In genomic region chr12:52584156-52584682, GRCh38 we compare ENCODE assay signal across 18 cellular contexts. TPM values are rescaled to one million over a fixed set of nuclear protein-coding genes. Genes with fewer than 3 reads are reported as not detected.
DNase-seq lines count a peak whose midpoint lies in the region; ATAC-seq, FAIRE-seq and TF ChIP-seq lines count a peak whose summit lies in the region.
"Had no signal": no experiment of that assay in that cellular context is flagged by ENCODE, and none has a peak within 500 bp of the region (broad histone marks: within the 10 kb centered on the region; RNA-seq: fewer than 3 reads in every experiment).

No MANE protein-coding gene starts in this region.

- H3K4me3 Mint-ChIP-seq in naive thymus-derived CD4-positive, alpha-beta T cell = peak overlapping the region in 2 of 10 donors; percentile 64 to 67

- ATAC-seq in naive thymus-derived CD4-positive, alpha-beta T cell = no peak
- ATAC-seq: HCT116 had no signal

- no peaks in the 10 kb centered on the region for H3K9me3 ChIP-seq in naive thymus-derived CD4-positive, alpha-beta T cell (ENCODE audit: control insufficient read depth in 2 of 3, low read length in 3 of 3)
- no peaks in the 10 kb centered on the region for H3K9me3 ChIP-seq in MG63
- no peaks in the 10 kb centered on the region for H3K9me3 ChIP-seq in ovary
- H3K9me3 ChIP-seq: SJSA1 had no signal

- H3K4me3 ChIP-seq in bronchial epithelial cell (ENCODE audit: low read depth, low read length) = no peak overlapping the region
- H3K4me3 ChIP-seq in naive thymus-derived CD4-positive, alpha-beta T cell (ENCODE audit: low read length) = no peak overlapping the region
- H3K4me3 ChIP-seq in dorsolateral prefrontal cortex = no peak overlapping the region
- H3K4me3 ChIP-seq in MG63 = no peak overlapping the region
- H3K4me3 ChIP-seq in ovary = no peak overlapping the region
- H3K4me3 ChIP-seq: GM23248, SJSA1 had no signal

- intact Hi-C loops in naive thymus-derived CD4-positive, alpha-beta T cell (cut with micrococcal nuclease) = loop anchor here (5.0 to 10.0 kb wide), 3 partner anchors 158 to 432 kb away; no protein-coding TSS in a partner anchor
- intact Hi-C loops in dorsolateral prefrontal cortex (cut with DNase I) = loop anchor here (2.0 to 5.0 kb wide), 3 partner anchors 212 to 297 kb away; no protein-coding TSS in a partner anchor
- intact Hi-C loops in ovary (cut with DNase I) = no loop called here

- DNase-seq in RWPE1 (ENCODE audit: low spot score) (no peak), bronchial epithelial cell (ENCODE audit: low read depth) (no peak), dorsolateral prefrontal cortex (no peak), MG63 (no peak), ovary (no peak)
- no peak for DNase-seq in naive thymus-derived CD4-positive, alpha-beta T cell
- DNase-seq: GF-D8, GM23248, NCI-H1417 treated with DMSO at 0.1 percent for 48 hours, NCI-H2029, NCI-H2171 treated with DMSO at 0.1 percent for 48 hours, NCI-H446 treated with DMSO at 0.1 percent for 48 hours had no signal

- H3K9me3 Mint-ChIP-seq in naive thymus-derived CD4-positive, alpha-beta T cell = no peaks in the 10 kb centered on the region

- 82 to 85% (median 83%) methylated on average over 9 of the region's 9 CpGs for WGBS in ovary, 3 donors

- 0 out of 2 replicates have a peak overlapping the region, but pooled peaks have one; percentile 35 for H3K27ac ChIP-seq in RWPE1
- peak overlapping the region; percentile 65 for H3K27ac ChIP-seq in naive thymus-derived CD4-positive, alpha-beta T cell (ENCODE audit: low read depth, low read length)
- no peak overlapping the region for H3K27ac ChIP-seq in dorsolateral prefrontal cortex
- no peak overlapping the region for H3K27ac ChIP-seq in ovary
- H3K27ac ChIP-seq: C4-2B, GM23248, SJSA1 had no signal

- H3K36me3 ChIP-seq in bronchial epithelial cell (ENCODE audit: control insufficient read depth, insufficient read depth, low read length) = no peaks in the 10 kb centered on the region
- H3K36me3 ChIP-seq in naive thymus-derived CD4-positive, alpha-beta T cell (ENCODE audit: control insufficient read depth in 2 of 3, insufficient read depth in 3 of 3, low read length in 3 of 3) = no peaks in the 10 kb centered on the region
- no peaks in the 10 kb centered on the region for H3K36me3 ChIP-seq in MG63
- no peaks in the 10 kb centered on the region for H3K36me3 ChIP-seq in ovary
- H3K36me3 ChIP-seq: SJSA1 had no signal

- TF ChIP-seq EP300 in ovary (IDR thresholded peaks at IDR 0.05) = no peak

- POLR2A ChIA-PET in RWPE1 (lab: Yijun Ruan, JAX; ENCODE audit: low non-redundant PET) = interaction anchor here (0.5 kb wide), 1 partner anchor 294 kb away, joined by 5 read pairs; no protein-coding TSS in a partner anchor
- POLR2A ChIA-PET in naive thymus-derived CD4-positive, alpha-beta T cell (lab: Charles Lee) = interaction anchor here (0.8 to 6.9 kb wide), 10 partner anchors 13 to 295 kb away, joined by 3 to 112 read pairs (median 17); partner anchors contain the start of gene KRT73

- TF ChIP-seq CTCF in RWPE1 (conservative IDR thresholded peaks at IDR 0.05; ENCODE audit: low read depth) (no peak), bronchial epithelial cell (IDR thresholded peaks at IDR 0.05; ENCODE audit: insufficient read depth, low read length, severe bottlenecking) (no peak), dorsolateral prefrontal cortex (IDR thresholded peaks at IDR 0.05 in 54 of 56, conservative IDR thresholded peaks at IDR 0.05 in 2 of 56; ENCODE audit: low read depth in 1 of 56, partially characterized antibody in 56 of 56) (no peak), ovary (IDR thresholded peaks at IDR 0.05) (no peak)

- H3K4me1 Mint-ChIP-seq in naive thymus-derived CD4-positive, alpha-beta T cell = peaks cover 39 to 78% (median 64%) of the 10 kb centered on the region in 7 donors

- H3K27me3 ChIP-seq in bronchial epithelial cell (ENCODE audit: control insufficient read depth, insufficient read depth, low read length) = no peaks in the 10 kb centered on the region
- H3K27me3 ChIP-seq in naive thymus-derived CD4-positive, alpha-beta T cell (ENCODE audit: control insufficient read depth in 2 of 2, insufficient read depth in 2 of 2, low read length in 2 of 2) = no peaks in the 10 kb centered on the region
- no peaks in the 10 kb centered on the region for H3K27me3 ChIP-seq in dorsolateral prefrontal cortex
- H3K27me3 ChIP-seq in MG63 = no peaks in the 10 kb centered on the region
- H3K27me3 ChIP-seq in ovary = no peaks in the 10 kb centered on the region

- H3K27me3 Mint-ChIP-seq in naive thymus-derived CD4-positive, alpha-beta T cell = peaks cover 0 to 4% (median 0%) of the 10 kb centered on the region in 5 donors

- TF ChIP-seq POLR2A in ovary (IDR thresholded peaks at IDR 0.05) = no peak

- peak; percentile 79 for FAIRE-seq in bronchial epithelial cell (lab: Jason Lieb, UNC)
- FAIRE-seq: GM18507 had no signal

- CTCF ChIA-PET in RWPE1 (lab: Yijun Ruan, JAX) = interaction anchor here (0.7 to 4.1 kb wide), 2 partner anchors 39 to 296 kb away, joined by 4 to 39 read pairs; no protein-coding TSS in a partner anchor
- CTCF ChIA-PET in naive thymus-derived CD4-positive, alpha-beta T cell (lab: Charles Lee) = interaction anchor here (0.5 to 20.3 kb wide), 21 partner anchors 11 to 396 kb away, joined by 3 to 731 read pairs (median 4); partner anchors contain the start of genes KRT1 and KRT73

- peaks cover 0 to 62% of the 10 kb centered on the region in 2 donors for H3K4me1 ChIP-seq in naive thymus-derived CD4-positive, alpha-beta T cell (ENCODE audit: control insufficient read depth in 2 of 2, insufficient read depth in 2 of 2, low read length in 2 of 2)
- no peaks in the 10 kb centered on the region for H3K4me1 ChIP-seq in ovary (ENCODE audit: insufficient read depth)
- H3K4me1 ChIP-seq: SJSA1 had no signal

- H3K27ac Mint-ChIP-seq in naive thymus-derived CD4-positive, alpha-beta T cell = peak overlapping the region in 8 of 9 donors; percentile 83 to 97 (median 94)

- H3K36me3 Mint-ChIP-seq in naive thymus-derived CD4-positive, alpha-beta T cell = peaks cover 0 to 10% (median 0%) of the 10 kb centered on the region in 5 donors

RNA-seq across cellular contexts. Expression of gene KRT74, which starts 10.6 kb away (rescaled TPM):
- total RNA-seq in bronchial epithelial cell (0.13 TPM in 1 of 2 replicates, not detected in the other), dorsolateral prefrontal cortex (not detected), ovary (not detected)
- total RNA-seq in naive thymus-derived CD4-positive, alpha-beta T cell = 1 to 10 TPM in 2 of 5 experiments, under 1 TPM in 2, not detected in 1; 0.12 to 1.2 (median 0.90) TPM
- not detected for polyA plus RNA-seq in naive thymus-derived CD4-positive, alpha-beta T cell
- not detected in 2 replicates for total RNA-seq in MG63 (2014; rRNA removed; shearing (Covaris generic); ENCODE audit: low replicate concordance)
- polyA plus RNA-seq in ovary = not detected
- total RNA-seq: A673, Daoy, GM23248, SJSA1 had no signal
- polyA plus RNA-seq: GM23248 had no signal

RNA-seq across cellular contexts. Expression of gene KRT72, which starts 17.0 kb away (rescaled TPM):
- total RNA-seq in bronchial epithelial cell (not detected in 2 replicates), dorsolateral prefrontal cortex (under 1 TPM in 1 of 120 experiments, not detected in 119; 0.26 TPM), ovary (not detected)
- total RNA-seq in naive thymus-derived CD4-positive, alpha-beta T cell = 100 to 1,000 TPM in 3 of 5 experiments, 10 to 100 TPM in 1, 1 to 10 TPM in 1; 2.1 to 149 (median 104) TPM
- polyA plus RNA-seq in naive thymus-derived CD4-positive, alpha-beta T cell = under 1 TPM in 1 of 2 donors, not detected in 1; 0.71 TPM
- not detected in 2 replicates for total RNA-seq in MG63 (2014; rRNA removed; shearing (Covaris generic); ENCODE audit: low replicate concordance)
- not detected for polyA plus RNA-seq in ovary
- total RNA-seq: A673, Daoy, GM23248, SJSA1 had no signal
- polyA plus RNA-seq: GM23248 had no signal

RNA-seq across cellular contexts. Expression of gene KRT71, which starts 31.3 kb away (rescaled TPM):
- total RNA-seq in bronchial epithelial cell (not detected in 2 replicates), dorsolateral prefrontal cortex (under 1 TPM in 1 of 120 experiments, not detected in 119; 0.14 TPM), ovary (not detected)
- total RNA-seq in naive thymus-derived CD4-positive, alpha-beta T cell = not detected
- not detected for polyA plus RNA-seq in naive thymus-derived CD4-positive, alpha-beta T cell
- not detected in 2 replicates for total RNA-seq in MG63 (2014; rRNA removed; shearing (Covaris generic); ENCODE audit: low replicate concordance)
- not detected for polyA plus RNA-seq in ovary
- total RNA-seq: A673, Daoy, GM23248, SJSA1 had no signal
- polyA plus RNA-seq: GM23248 had no signal

RNA-seq across cellular contexts. Expression of gene KRT73, which starts 34.1 kb away (rescaled TPM):
- total RNA-seq in bronchial epithelial cell (not detected in 2 replicates), dorsolateral prefrontal cortex (under 1 TPM in 2 of 120 experiments, not detected in 118; 0.20 to 0.22 TPM), ovary (not detected)
- 10 to 100 TPM in 4 of 5 experiments, 1 to 10 TPM in 1; 1.0 to 96.4 (median 65.6) TPM for total RNA-seq in naive thymus-derived CD4-positive, alpha-beta T cell
- polyA plus RNA-seq in naive thymus-derived CD4-positive, alpha-beta T cell = 10 to 100 TPM in 1 of 2 donors, 1 to 10 TPM in 1; 6.2 to 11.1 TPM
- not detected in 2 replicates for total RNA-seq in MG63 (2014; rRNA removed; shearing (Covaris generic); ENCODE audit: low replicate concordance)
- polyA plus RNA-seq in ovary = not detected
- total RNA-seq: A673, Daoy, GM23248, SJSA1 had no signal
- polyA plus RNA-seq: GM23248 had no signal

Comparison
In these comparisons a context has a peak if more than half of its experiments do, and no peak if none do; other contexts are left out.
1. H3K27ac ChIP-seq: peak in RWPE1 (single experiment) and naive thymus-derived CD4-positive, alpha-beta T cell (single experiment); none in dorsolateral prefrontal cortex (0 of 59) and ovary (0 of 2).
2. intact Hi-C loops: an anchor here in naive thymus-derived CD4-positive, alpha-beta T cell (5.0 to 10.0 kb wide) and dorsolateral prefrontal cortex (2.0 to 5.0 kb wide); none called in ovary.